In genomic region chr11:104881117-104881794, GRCh38 we compare ENCODE assay signal across 12 cellular contexts.
DNase-seq lines count a peak whose midpoint lies in the region; ATAC-seq lines count a peak whose summit lies in the region.
"Had no signal": no experiment of that assay in that cellular context is flagged by ENCODE, and none has a peak within 500 bp of the region (broad histone marks: within the 10 kb centered on the region; RNA-seq: fewer than 3 reads in every experiment).

No MANE protein-coding gene starts in this region.

- DNase-seq in RPMI8226 (peak; percentile 56), GOT3 (lab: John Stamatoyannopoulos, UW) (no peak), NCI-H526 treated with DMSO at 0.1 percent for 48 hours (lab: John Stamatoyannopoulos, UW) (no peak)
- DNase-seq in activated naive CD4-positive, alpha-beta T cell (lab: John Stamatoyannopoulos, UW) = no peak
- DNase-seq: amniotic stem cell; effector CD4-positive, alpha-beta T cell; NCI-H1092; NK-92 treated with Interleukin-12 subunit alpha and Interleukin-12 subunit beta, amount 100 ng/mL, for 24 hours; stimulated activated CD4-positive, alpha-beta T cell treated with anti-CD3 and anti-CD28 coated beads, Interleukin-2, amount 100 ng/mL, for 24 hours had no signal

- peak; percentile 61 for ATAC-seq in GM18870 (IDR thresholded peaks at IDR 0.05; ENCODE audit: unreplicated experiment)
- peak; percentile 86 for ATAC-seq in GM21528 (IDR thresholded peaks at IDR 0.05; ENCODE audit: low FRiP score, unreplicated experiment)
- ATAC-seq in HG03064 (IDR thresholded peaks at IDR 0.05; ENCODE audit: low read depth, unreplicated experiment) = peak; percentile 70
